ENCODE assay signal across 26 cellular contexts in the genomic region with DNA sequence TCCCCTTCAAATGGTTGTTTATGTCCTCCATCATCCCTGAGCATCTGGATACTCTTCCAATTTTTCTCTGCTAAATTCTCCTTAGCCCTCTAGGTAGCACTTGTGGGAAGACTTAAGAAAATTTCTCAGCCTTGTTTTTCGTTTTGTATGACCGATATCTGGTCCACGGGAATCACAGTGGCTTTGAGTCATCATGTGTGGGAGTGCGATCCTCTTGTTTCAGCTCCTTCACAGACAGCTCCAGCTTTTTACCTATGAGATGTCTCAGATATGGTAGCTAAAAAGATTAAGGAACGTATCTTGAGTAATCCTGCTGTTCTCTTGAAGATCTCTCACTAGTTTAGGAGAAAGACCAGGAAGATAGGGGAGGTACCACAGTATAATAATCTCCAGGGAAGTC.
"Had no signal": no experiment of that assay in that cellular context is flagged by ENCODE, and none has a peak within 500 bp of the region (broad histone marks: within the 10 kb centered on the region; RNA-seq: fewer than 3 reads in every experiment).

No MANE protein-coding gene starts in this region.

- H3K4me3 ChIP-seq: ascending aorta, cardiac muscle cell, Peyer's patch, SJSA1 had no signal

- DNase-seq: activated CD4-positive, alpha-beta T cell treated with anti-CD3 and anti-CD28 coated beads, Interleukin-2, amount 10 ng/mL, durations not matched to agents 24 days and 14 days; activated CD4-positive, alpha-beta T cell treated with anti-CD3 and anti-CD28 coated beads, Interleukin-2, amount 50 U/mL, for 4 hours; activated CD8-positive, alpha-beta T cell treated with anti-CD3 and anti-CD28 coated beads for 36 hours; activated effector memory CD4-positive, alpha-beta T cell treated with anti-CD3 and anti-CD28 coated beads, Interleukin-2, amount 50 U/mL, for 16 hours; activated naive CD4-positive, alpha-beta T cell; activated naive CD4-positive, alpha-beta T cell treated with anti-CD3 and anti-CD28 coated beads, Interleukin-2, amount 50 U/mL, for 16 hours; activated naive CD8-positive, alpha-beta T cell treated with anti-CD3 and anti-CD28 coated beads for 36 hours; activated T-cell treated with anti-CD3 and anti-CD28 coated beads, Interleukin-2, amount 50 U/mL, for 1 hour; activated T-cell treated with anti-CD3 and anti-CD28 coated beads, Interleukin-2, amount 50 U/mL, for 72 hours; NCI-H1105; NCI-H1417 treated with DMSO at 0.1 percent for 48 hours; NCI-H187 treated with DMSO at 0.1 percent for 48 hours; NCI-H2081; NCI-H2171 treated with DMSO at 0.1 percent for 48 hours; NCI-H2227 treated with DMSO at 0.1 percent for 48 hours; NCI-H446 treated with DMSO at 0.1 percent for 48 hours; NCI-H524 treated with DMSO at 0.1 percent for 48 hours; PC-3; Peyer's patch; RPMI8226; SHP77 treated with DMSO at 0.1 percent for 48 hours; SK-N-SH had no signal

- H3K9me3 ChIP-seq: ascending aorta, Peyer's patch, SJSA1, SK-N-SH had no signal

- H3K4me1 ChIP-seq: ascending aorta, Peyer's patch, SJSA1 had no signal

- H3K27me3 ChIP-seq: ascending aorta, cardiac muscle cell, Peyer's patch, SJSA1 had no signal

- ATAC-seq: activated CD8-positive, alpha-beta T cell treated with anti-CD3 and anti-CD28 coated beads for 36 hours; activated T-cell treated with anti-CD3 and anti-CD28 coated beads, Interleukin-2, amount 50 U/mL, for 72 hours; activated T-helper 17 cell treated with anti-CD3 and anti-CD28 coated beads, Interleukin-2, amount 50 U/mL, for 72 hours; PC-3 had no signal

- H3K36me3 ChIP-seq: ascending aorta, cardiac muscle cell, Peyer's patch, SJSA1 had no signal
